1 cellular context compared by ENCODE assay signal in the genomic region with DNA sequence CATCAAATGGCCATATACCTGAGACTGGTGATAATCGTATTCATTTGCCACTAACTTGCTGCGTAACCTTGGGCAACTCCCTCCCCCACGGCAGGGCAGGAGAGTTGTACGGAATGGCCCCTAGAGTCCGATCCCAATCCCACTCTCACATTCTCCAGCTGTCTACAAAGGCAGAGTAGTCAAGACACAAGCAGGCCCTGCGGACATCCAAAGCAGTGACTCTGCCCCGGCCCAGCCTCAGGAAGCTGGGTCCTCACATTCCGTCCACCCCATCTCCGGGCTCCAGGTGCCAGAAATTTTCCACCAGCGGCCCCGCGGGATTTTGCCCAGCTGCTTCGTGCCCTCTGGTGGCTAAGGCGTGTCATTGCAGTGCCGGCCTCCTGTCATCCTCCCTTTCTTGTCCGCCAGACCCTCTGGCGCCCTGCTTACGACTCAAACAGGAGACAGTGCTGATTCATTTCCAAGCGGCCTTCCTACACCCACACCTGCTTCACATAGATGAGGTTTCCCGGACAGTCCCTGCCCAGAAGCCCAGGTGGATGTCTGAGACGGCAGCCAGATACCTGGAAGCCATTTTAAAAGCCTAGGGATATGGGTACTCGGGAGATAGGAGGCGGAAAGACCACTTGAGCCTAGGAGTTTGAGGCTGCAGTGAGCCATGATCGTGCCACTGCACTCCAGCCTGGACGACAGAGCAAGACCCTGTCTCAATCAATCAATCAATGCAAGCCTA.
A peak's percentile ranks its signal among the peaks of the same experiment; 100 is the strongest.
TF ChIP-seq lines count a peak whose summit lies in the region.

No MANE protein-coding gene starts in this region.

TF ChIP-seq in HepG2, 621 proteins besides CTCF, POLR2A, EP300 and RAD21 (continued from another document):
- peak; percentile 84; the same call in 1 of the 2 replicates for TF ChIP-seq KDM3A (CRISPR knock-in tag; IDR thresholded peaks at IDR 0.05; ENCODE audit: low read depth)
- no peak for TF ChIP-seq ZNF207 (IDR thresholded peaks at IDR 0.05; ENCODE audit: borderline replicate concordance)
- peak; percentile 44 for TF ChIP-seq RBM39 (IDR thresholded peaks at IDR 0.05; ENCODE audit: low read depth, low read length, poor library complexity, severe bottlenecking)
- no peak for TF ChIP-seq POLR2G (IDR thresholded peaks at IDR 0.05; ENCODE audit: low read depth, low read length)
- TF ChIP-seq ZFP1 (CRISPR knock-in tag; IDR thresholded peaks at IDR 0.05) = 0 out of 2 replicates have a peak, but pooled peaks have one; percentile 35
- no peak for TF ChIP-seq ZNF563 (CRISPR knock-in tag; IDR thresholded peaks at IDR 0.05)
- TF ChIP-seq, protein P1, sequence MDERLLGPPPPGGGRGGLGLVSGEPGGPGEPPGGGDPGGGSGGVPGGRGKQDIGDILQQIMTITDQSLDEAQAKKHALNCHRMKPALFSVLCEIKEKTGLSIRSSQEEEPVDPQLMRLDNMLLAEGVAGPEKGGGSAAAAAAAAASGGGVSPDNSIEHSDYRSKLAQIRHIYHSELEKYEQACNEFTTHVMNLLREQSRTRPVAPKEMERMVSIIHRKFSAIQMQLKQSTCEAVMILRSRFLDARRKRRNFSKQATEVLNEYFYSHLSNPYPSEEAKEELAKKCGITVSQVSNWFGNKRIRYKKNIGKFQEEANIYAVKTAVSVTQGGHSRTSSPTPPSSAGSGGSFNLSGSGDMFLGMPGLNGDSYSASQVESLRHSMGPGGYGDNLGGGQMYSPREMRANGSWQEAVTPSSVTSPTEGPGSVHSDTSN (CRISPR knock-in tag; IDR thresholded peaks at IDR 0.05) = no peak
- TF ChIP-seq KDM5B (CRISPR knock-in tag; IDR thresholded peaks at IDR 0.05; ENCODE audit: borderline replicate concordance) = peak; percentile 51; the same call in 1 of the 2 replicates
- TF ChIP-seq MIER3 (CRISPR knock-in tag; IDR thresholded peaks at IDR 0.05; ENCODE audit: borderline replicate concordance) = peak; percentile 35; the same call in 1 of the 2 replicates
- TF ChIP-seq, protein P2, sequence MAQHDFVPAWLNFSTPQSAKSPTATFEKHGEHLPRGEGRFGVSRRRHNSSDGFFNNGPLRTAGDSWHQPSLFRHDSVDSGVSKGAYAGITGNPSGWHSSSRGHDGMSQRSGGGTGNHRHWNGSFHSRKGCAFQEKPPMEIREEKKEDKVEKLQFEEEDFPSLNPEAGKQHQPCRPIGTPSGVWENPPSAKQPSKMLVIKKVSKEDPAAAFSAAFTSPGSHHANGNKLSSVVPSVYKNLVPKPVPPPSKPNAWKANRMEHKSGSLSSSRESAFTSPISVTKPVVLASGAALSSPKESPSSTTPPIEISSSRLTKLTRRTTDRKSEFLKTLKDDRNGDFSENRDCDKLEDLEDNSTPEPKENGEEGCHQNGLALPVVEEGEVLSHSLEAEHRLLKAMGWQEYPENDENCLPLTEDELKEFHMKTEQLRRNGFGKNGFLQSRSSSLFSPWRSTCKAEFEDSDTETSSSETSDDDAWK (CRISPR knock-in tag; IDR thresholded peaks at IDR 0.05) = no peak
- TF ChIP-seq JUNB (CRISPR knock-in tag; IDR thresholded peaks at IDR 0.05; ENCODE audit: borderline replicate concordance) = no peak
- no peak for TF ChIP-seq SOX13 (IDR thresholded peaks at IDR 0.05)
- TF ChIP-seq SOX13 (CRISPR knock-in tag; conservative IDR thresholded peaks at IDR 0.05 in 1 of 2, IDR thresholded peaks at IDR 0.05 in 1 of 2) = no peak
- no peak for TF ChIP-seq PCBP2 (optimal IDR thresholded peaks at IDR 0.05; ENCODE audit: low read depth, low read length, poor library complexity, severe bottlenecking)
- TF ChIP-seq RCOR2 (CRISPR knock-in tag; IDR thresholded peaks at IDR 0.05) = 0 out of 2 replicates have a peak, but pooled peaks have one; percentile 16
- TF ChIP-seq ZSCAN31 (CRISPR knock-in tag; IDR thresholded peaks at IDR 0.05; ENCODE audit: low read depth) = no peak
- TF ChIP-seq, protein P3, sequence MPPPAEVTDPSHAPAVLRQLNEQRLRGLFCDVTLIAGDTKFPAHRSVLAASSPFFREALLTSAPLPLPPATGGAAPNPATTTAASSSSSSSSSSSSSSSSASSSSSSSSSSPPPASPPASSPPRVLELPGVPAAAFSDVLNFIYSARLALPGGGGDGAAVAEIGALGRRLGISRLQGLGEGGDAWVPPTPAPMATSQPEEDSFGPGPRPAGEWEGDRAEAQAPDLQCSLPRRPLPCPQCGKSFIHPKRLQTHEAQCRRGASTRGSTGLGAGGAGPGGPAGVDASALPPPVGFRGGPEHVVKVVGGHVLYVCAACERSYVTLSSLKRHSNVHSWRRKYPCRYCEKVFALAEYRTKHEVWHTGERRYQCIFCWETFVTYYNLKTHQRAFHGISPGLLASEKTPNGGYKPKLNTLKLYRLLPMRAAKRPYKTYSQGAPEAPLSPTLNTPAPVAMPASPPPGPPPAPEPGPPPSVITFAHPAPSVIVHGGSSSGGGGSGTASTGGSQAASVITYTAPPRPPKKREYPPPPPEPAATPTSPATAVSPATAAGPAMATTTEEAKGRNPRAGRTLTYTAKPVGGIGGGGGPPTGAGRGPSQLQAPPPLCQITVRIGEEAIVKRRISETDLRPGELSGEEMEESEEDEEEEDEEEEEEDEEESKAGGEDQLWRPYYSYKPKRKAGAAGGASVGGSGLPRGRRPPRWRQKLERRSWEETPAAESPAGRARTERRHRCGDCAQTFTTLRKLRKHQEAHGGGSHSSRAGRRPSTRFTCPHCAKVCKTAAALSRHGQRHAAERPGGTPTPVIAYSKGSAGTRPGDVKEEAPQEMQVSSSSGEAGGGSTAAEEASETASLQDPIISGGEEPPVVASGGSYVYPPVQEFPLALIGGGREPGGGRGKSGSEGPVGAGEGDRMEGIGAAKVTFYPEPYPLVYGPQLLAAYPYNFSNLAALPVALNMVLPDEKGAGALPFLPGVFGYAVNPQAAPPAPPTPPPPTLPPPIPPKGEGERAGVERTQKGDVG (CRISPR knock-in tag; IDR thresholded peaks at IDR 0.05; ENCODE audit: borderline replicate concordance) = no peak
- peak; percentile 73 for TF ChIP-seq FOSL2 (CRISPR knock-in tag; IDR thresholded peaks at IDR 0.05)
- TF ChIP-seq JUND (CRISPR knock-in tag; IDR thresholded peaks at IDR 0.05) = no peak
- no peak for TF ChIP-seq ZNF337 (CRISPR knock-in tag; IDR thresholded peaks at IDR 0.05; ENCODE audit: borderline replicate concordance, low read depth)
- no peak; the same call in 1 of the 2 replicates for TF ChIP-seq ZNF335 (CRISPR knock-in tag; IDR thresholded peaks at IDR 0.05)
- no peak for TF ChIP-seq ZNF343 (CRISPR knock-in tag; IDR thresholded peaks at IDR 0.05)
- TF ChIP-seq, protein P4, sequence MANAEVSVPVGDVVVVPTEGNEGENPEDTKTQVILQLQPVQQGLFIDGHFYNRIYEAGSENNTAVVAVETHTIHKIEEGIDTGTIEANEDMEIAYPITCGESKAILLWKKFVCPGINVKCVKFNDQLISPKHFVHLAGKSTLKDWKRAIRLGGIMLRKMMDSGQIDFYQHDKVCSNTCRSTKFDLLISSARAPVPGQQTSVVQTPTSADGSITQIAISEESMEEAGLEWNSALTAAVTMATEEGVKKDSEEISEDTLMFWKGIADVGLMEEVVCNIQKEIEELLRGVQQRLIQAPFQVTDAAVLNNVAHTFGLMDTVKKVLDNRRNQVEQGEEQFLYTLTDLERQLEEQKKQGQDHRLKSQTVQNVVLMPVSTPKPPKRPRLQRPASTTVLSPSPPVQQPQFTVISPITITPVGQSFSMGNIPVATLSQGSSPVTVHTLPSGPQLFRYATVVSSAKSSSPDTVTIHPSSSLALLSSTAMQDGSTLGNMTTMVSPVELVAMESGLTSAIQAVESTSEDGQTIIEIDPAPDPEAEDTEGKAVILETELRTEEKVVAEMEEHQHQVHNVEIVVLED (CRISPR knock-in tag; IDR thresholded peaks at IDR 0.05; ENCODE audit: borderline replicate concordance) = peak; percentile 37; the same call in 1 of the 2 replicates
- TF ChIP-seq KAT8 (CRISPR knock-in tag; IDR thresholded peaks at IDR 0.05) = peak; percentile 68
- TF ChIP-seq ZNF160 (CRISPR knock-in tag; IDR thresholded peaks at IDR 0.05) = no peak
- TF ChIP-seq NPAS2 (CRISPR knock-in tag; IDR thresholded peaks at IDR 0.05; ENCODE audit: borderline replicate concordance) = no peak
- TF ChIP-seq, protein P5, sequence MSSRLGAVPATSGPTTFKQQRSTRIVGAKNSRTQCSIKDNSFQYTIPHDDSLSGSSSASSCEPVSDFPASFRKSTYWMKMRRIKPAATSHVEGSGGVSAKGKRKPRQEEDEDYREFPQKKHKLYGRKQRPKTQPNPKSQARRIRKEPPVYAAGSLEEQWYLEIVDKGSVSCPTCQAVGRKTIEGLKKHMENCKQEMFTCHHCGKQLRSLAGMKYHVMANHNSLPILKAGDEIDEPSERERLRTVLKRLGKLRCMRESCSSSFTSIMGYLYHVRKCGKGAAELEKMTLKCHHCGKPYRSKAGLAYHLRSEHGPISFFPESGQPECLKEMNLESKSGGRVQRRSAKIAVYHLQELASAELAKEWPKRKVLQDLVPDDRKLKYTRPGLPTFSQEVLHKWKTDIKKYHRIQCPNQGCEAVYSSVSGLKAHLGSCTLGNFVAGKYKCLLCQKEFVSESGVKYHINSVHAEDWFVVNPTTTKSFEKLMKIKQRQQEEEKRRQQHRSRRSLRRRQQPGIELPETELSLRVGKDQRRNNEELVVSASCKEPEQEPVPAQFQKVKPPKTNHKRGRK (CRISPR knock-in tag; IDR thresholded peaks at IDR 0.05) = no peak
- TF ChIP-seq SOX6 (IDR thresholded peaks at IDR 0.05) = no peak
- TF ChIP-seq SOX6 (CRISPR knock-in tag; IDR thresholded peaks at IDR 0.05) = peak; percentile 68
- TF ChIP-seq, protein P6, sequence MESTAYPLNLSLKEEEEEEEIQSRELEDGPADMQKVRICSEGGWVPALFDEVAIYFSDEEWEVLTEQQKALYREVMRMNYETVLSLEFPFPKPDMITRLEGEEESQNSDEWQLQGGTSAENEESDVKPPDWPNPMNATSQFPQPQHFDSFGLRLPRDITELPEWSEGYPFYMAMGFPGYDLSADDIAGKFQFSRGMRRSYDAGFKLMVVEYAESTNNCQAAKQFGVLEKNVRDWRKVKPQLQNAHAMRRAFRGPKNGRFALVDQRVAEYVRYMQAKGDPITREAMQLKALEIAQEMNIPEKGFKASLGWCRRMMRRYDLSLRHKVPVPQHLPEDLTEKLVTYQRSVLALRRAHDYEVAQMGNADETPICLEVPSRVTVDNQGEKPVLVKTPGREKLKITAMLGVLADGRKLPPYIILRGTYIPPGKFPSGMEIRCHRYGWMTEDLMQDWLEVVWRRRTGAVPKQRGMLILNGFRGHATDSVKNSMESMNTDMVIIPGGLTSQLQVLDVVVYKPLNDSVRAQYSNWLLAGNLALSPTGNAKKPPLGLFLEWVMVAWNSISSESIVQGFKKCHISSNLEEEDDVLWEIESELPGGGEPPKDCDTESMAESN (CRISPR knock-in tag; conservative IDR thresholded peaks at IDR 0.05) = no peak
- TF ChIP-seq, protein P7, sequence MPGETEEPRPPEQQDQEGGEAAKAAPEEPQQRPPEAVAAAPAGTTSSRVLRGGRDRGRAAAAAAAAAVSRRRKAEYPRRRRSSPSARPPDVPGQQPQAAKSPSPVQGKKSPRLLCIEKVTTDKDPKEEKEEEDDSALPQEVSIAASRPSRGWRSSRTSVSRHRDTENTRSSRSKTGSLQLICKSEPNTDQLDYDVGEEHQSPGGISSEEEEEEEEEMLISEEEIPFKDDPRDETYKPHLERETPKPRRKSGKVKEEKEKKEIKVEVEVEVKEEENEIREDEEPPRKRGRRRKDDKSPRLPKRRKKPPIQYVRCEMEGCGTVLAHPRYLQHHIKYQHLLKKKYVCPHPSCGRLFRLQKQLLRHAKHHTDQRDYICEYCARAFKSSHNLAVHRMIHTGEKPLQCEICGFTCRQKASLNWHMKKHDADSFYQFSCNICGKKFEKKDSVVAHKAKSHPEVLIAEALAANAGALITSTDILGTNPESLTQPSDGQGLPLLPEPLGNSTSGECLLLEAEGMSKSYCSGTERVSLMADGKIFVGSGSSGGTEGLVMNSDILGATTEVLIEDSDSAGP (CRISPR knock-in tag; IDR thresholded peaks at IDR 0.05; ENCODE audit: borderline replicate concordance) = peak; percentile 33; the same call in 1 of the 2 replicates
- 0 out of 2 replicates have a peak, but pooled peaks have one; percentile 19 for TF ChIP-seq ZIK1 (CRISPR knock-in tag; IDR thresholded peaks at IDR 0.05; ENCODE audit: borderline replicate concordance, low read depth)
- no peak for TF ChIP-seq RBFOX2 (IDR thresholded peaks at IDR 0.05; ENCODE audit: low read depth, low read length)
